ENCODE assay signal across 2 cellular contexts in the genomic region with DNA sequence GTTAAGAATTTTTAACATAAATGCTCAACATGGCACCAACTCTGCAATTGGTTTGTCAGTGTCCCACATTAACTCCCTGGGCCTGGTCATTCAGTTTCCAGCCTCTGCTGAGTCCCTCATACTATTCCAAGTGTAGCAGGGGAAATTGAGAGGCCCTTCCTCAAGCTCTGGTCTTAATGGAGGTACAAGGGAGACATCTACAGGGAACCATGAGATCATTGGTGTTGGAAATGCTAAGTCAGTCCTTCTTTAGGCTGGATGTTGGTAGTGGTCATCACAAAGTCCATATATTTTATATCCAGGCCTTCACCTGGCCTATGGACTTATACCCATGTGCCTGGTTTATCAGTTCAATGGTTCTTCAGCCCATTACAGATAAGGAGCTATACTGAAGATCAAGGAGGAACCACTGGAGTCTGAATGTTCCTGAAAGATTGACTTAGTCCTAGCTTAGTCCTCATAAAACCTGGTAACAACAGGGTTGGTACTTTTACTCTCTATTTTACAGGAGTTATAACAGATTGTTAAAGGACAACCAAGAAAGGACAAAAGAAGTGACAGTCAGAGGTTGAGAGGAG.
TF ChIP-seq lines count a peak whose summit lies in the region.

No MANE protein-coding gene starts in this region.

TF ChIP-seq in K562, 482 proteins besides CTCF, POLR2A, EP300 and RAD21:
- TF ChIP-seq ZNF316 (IDR thresholded peaks at IDR 0.05) (peak; percentile 63), CHD4 (IDR thresholded peaks at IDR 0.05; ENCODE audit: insufficient read depth, insufficient replicate concordance, low read depth, low read length, poor library complexity, severe bottlenecking) (no peak), XRCC4 (IDR thresholded peaks at IDR 0.05; ENCODE audit: extremely low read depth, insufficient read depth, insufficient read length) (no peak), ZNF239 (CRISPR knock-in tag; IDR thresholded peaks at IDR 0.05) (no peak), TBL1XR1 (IDR thresholded peaks at IDR 0.05; ENCODE audit: low read length in 2 of 2) (0 out of 4 replicates have a peak, but pooled peaks of 1 of the 2 experiments have one; percentile 12)
- TF ChIP-seq, protein P1, sequence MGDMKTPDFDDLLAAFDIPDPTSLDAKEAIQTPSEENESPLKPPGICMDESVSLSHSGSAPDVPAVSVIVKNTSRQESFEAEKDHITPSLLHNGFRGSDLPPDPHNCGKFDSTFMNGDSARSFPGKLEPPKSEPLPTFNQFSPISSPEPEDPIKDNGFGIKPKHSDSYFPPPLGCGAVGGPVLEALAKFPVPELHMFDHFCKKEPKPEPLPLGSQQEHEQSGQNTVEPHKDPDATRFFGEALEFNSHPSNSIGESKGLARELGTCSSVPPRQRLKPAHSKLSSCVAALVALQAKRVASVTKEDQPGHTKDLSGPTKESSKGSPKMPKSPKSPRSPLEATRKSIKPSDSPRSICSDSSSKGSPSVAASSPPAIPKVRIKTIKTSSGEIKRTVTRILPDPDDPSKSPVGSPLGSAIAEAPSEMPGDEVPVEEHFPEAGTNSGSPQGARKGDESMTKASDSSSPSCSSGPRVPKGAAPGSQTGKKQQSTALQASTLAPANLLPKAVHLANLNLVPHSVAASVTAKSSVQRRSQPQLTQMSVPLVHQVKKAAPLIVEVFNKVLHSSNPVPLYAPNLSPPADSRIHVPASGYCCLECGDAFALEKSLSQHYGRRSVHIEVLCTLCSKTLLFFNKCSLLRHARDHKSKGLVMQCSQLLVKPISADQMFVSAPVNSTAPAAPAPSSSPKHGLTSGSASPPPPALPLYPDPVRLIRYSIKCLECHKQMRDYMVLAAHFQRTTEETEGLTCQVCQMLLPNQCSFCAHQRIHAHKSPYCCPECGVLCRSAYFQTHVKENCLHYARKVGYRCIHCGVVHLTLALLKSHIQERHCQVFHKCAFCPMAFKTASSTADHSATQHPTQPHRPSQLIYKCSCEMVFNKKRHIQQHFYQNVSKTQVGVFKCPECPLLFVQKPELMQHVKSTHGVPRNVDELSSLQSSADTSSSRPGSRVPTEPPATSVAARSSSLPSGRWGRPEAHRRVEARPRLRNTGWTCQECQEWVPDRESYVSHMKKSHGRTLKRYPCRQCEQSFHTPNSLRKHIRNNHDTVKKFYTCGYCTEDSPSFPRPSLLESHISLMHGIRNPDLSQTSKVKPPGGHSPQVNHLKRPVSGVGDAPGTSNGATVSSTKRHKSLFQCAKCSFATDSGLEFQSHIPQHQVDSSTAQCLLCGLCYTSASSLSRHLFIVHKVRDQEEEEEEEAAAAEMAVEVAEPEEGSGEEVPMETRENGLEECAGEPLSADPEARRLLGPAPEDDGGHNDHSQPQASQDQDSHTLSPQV (IDR thresholded peaks at IDR 0.05), result peak; percentile 20; the same call in 1 of the 2 replicates
- TF ChIP-seq, protein P2, sequence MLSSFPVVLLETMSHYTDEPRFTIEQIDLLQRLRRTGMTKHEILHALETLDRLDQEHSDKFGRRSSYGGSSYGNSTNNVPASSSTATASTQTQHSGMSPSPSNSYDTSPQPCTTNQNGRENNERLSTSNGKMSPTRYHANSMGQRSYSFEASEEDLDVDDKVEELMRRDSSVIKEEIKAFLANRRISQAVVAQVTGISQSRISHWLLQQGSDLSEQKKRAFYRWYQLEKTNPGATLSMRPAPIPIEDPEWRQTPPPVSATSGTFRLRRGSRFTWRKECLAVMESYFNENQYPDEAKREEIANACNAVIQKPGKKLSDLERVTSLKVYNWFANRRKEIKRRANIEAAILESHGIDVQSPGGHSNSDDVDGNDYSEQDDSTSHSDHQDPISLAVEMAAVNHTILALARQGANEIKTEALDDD (IDR thresholded peaks at IDR 0.05), result peak; percentile 71

TF ChIP-seq in HepG2, 621 proteins besides CTCF, POLR2A, EP300 and RAD21:
- TF ChIP-seq SUZ12 (IDR thresholded peaks at IDR 0.05; ENCODE audit: low read depth, low read length) (no peak), STAG1 (CRISPR knock-in tag; IDR thresholded peaks at IDR 0.05) (peak; percentile 52)
